In genomic region chr12:122855071-122855829, GRCh38 we compare ENCODE assay signal across 18 cellular contexts. TPM values are rescaled to one million over a fixed set of nuclear protein-coding genes. Genes with fewer than 3 reads are reported as not detected.
A peak's percentile ranks its signal among the peaks of the same experiment; 100 is the strongest.
DNase-seq lines count a peak whose midpoint lies in the region; ATAC-seq and TF ChIP-seq lines count a peak whose summit lies in the region.
"Had no signal": no experiment of that assay in that cellular context is flagged by ENCODE, and none has a peak within 500 bp of the region (broad histone marks: within the 10 kb centered on the region; RNA-seq: fewer than 3 reads in every experiment).

No MANE protein-coding gene starts in this region.

- POLR2A ChIA-PET in RWPE1 (lab: Yijun Ruan, JAX; ENCODE audit: low non-redundant PET) = no interaction called here

- H3K27ac Mint-ChIP-seq in Calu3 (ENCODE audit: unreplicated experiment) = peak overlapping the region; percentile 80
- H3K27ac Mint-ChIP-seq: B cell; CD4-positive, alpha-beta T cell had no signal

- TF ChIP-seq CTCF in Calu3 (IDR thresholded peaks at IDR 0.05; ENCODE audit: unreplicated experiment) (no peak), RWPE1 (conservative IDR thresholded peaks at IDR 0.05; ENCODE audit: low read depth) (no peak), psoas muscle (IDR thresholded peaks at IDR 0.05) (no peak)

- H3K27ac ChIP-seq in RWPE1 (peak overlapping the region; percentile 10; the same call in 1 of the 2 replicates), layer of hippocampus (ENCODE audit: low read depth, low read length) (peak overlapping the region; percentile 77), psoas muscle (no peak overlapping the region)
- H3K27ac ChIP-seq: GM23248, Peyer's patch had no signal

- no peaks in the 10 kb centered on the region for H3K36me3 ChIP-seq in psoas muscle (ENCODE audit: insufficient read depth in 1 of 2, low read depth in 1 of 2)

- in situ Hi-C loops in KBM-7 (cut with MboI; ENCODE audit: low pct_unique_long_range_greater_than_20kb, low sequenced_read_pairs) = loop anchor here (10.0 to 25.0 kb wide), 2 partner anchors 90 to 382 kb away; partner anchors contain the start of genes MPHOSPH9 and MTRFR

- H3K27me3 Mint-ChIP-seq in Calu3 (ENCODE audit: unreplicated experiment) = no peaks in the 10 kb centered on the region
- H3K27me3 Mint-ChIP-seq: B cell; CD4-positive, alpha-beta T cell had no signal

- no peaks in the 10 kb centered on the region for H3K9me3 Mint-ChIP-seq in Calu3 (ENCODE audit: low read depth, unreplicated experiment)
- H3K9me3 Mint-ChIP-seq: CD4-positive, alpha-beta T cell had no signal

- no TSS peak for BruUV-seq in Calu3 (replicated peaks; lab: Mats Ljungman, UMichigan)

- DNase-seq in Calu3 (no peak), RWPE1 (ENCODE audit: low spot score) (no peak), psoas muscle (peak; percentile 8 to 44), ecto neural progenitor cell (ENCODE audit: low spot score) (no peak), KBM-7 (no peak)
- DNase-seq: Caco-2; CD4-positive, alpha-beta T cell; GDM1; GM23248; HCEC 1CT; NCI-H1105; NCI-H2081; NCI-H446 treated with DMSO at 0.1 percent for 48 hours; Peyer's patch; Right ventricle myocardium superior had no signal

- peaks cover 89% of the 10 kb centered on the region for H3K36me3 Mint-ChIP-seq in Calu3 (ENCODE audit: insufficient read depth, unreplicated experiment)

- no peak overlapping the region for H3K4me3 ChIP-seq in psoas muscle
- H3K4me3 ChIP-seq: GM23248, Peyer's patch had no signal

- 81 to 84% (median 83%) methylated on average over 19 to 24 of the region's 24 CpGs for WGBS in psoas muscle, 3 donors

- ATAC-seq in psoas muscle (no peak), HG03097 (IDR thresholded peaks at IDR 0.05; ENCODE audit: low FRiP score, unreplicated experiment) (no peak)

- intact Hi-C loops in Calu3 (cut with micrococcal nuclease; ENCODE audit: unreplicated experiment) = no loop called here
- intact Hi-C loops in psoas muscle (cut with DNase I) = no loop called here

- no peaks in the 10 kb centered on the region for H3K9me3 ChIP-seq in psoas muscle
- H3K9me3 ChIP-seq: Caco-2, Peyer's patch had no signal

- H3K4me3 Mint-ChIP-seq in Calu3 (ENCODE audit: low read depth, unreplicated experiment) = no peak overlapping the region
- H3K4me3 Mint-ChIP-seq: B cell; CD4-positive, alpha-beta T cell had no signal

- CTCF ChIA-PET in Calu3 (lab: Charles Lee) (interaction anchor here (0.7 kb wide), 1 partner anchor 48 kb away, joined by 7 read pairs; no protein-coding TSS in a partner anchor), RWPE1 (lab: Yijun Ruan, JAX) (interaction anchor here (1.3 kb wide), 1 partner anchor 61 kb away, joined by 3 read pairs; no protein-coding TSS in a partner anchor)

- no peaks in the 10 kb centered on the region for H3K27me3 ChIP-seq in layer of hippocampus (ENCODE audit: control insufficient read depth, insufficient read depth, low read length)
- H3K27me3 ChIP-seq in psoas muscle (ENCODE audit: insufficient read depth in 3 of 3, low read length in 2 of 3) = no peaks in the 10 kb centered on the region
- H3K27me3 ChIP-seq: Peyer's patch had no signal

- H3K4me1 Mint-ChIP-seq in Calu3 (ENCODE audit: low read depth, unreplicated experiment) = no peaks in the 10 kb centered on the region

- no peaks in the 10 kb centered on the region for H3K4me1 ChIP-seq in psoas muscle

RNA-seq across cellular contexts. Expression of gene HIP1R, which starts 20.0 kb away (rescaled TPM):
- 234 and 246 TPM in 2 replicates for total RNA-seq in Calu3 (2022)
- 10 to 100 TPM in 2 of 4 donors, 1 to 10 TPM in 2; 6.2 to 13.4 (median 9.7) TPM for total RNA-seq in psoas muscle
- 10 to 100 TPM in 1 of 3 donors, 1 to 10 TPM in 2; 4.5 to 17.6 (median 8.0) TPM for polyA plus RNA-seq in psoas muscle

RNA-seq across cellular contexts. Expression of gene VPS37B, which starts 40.7 kb away (rescaled TPM):
- total RNA-seq in Calu3 (2022) (104 and 118 TPM in 2 replicates), psoas muscle (10 to 100 TPM in 2 of 4 donors, 1 to 10 TPM in 2; 8.9 to 11.1 (median 9.9) TPM)
- polyA plus RNA-seq in psoas muscle = 1 to 10 TPM; 3.2 to 7.7 (median 5.9) TPM

Comparison
In these comparisons a context has a peak if more than half of its experiments do, and no peak if none do; other contexts are left out.
1. DNase-seq: peak in psoas muscle (2 of 2); none in Calu3 (single experiment), RWPE1 (single experiment), ecto neural progenitor cell (single experiment) and KBM-7 (single experiment).
2. RNA of gene HIP1R, which starts 20.0 kb away (total RNA-seq): 234 to 246 TPM in Calu3; 6.2 to 13.4 TPM in psoas muscle; every median in the first group is over 10 times any median in the second.